Comparison of ENCODE assay signal across 20 cellular contexts in genomic region chr4:169940460-169940859, GRCh38.
DNase-seq lines count a peak whose midpoint lies in the region; ATAC-seq, FAIRE-seq and TF ChIP-seq lines count a peak whose summit lies in the region.
"Had no signal": no experiment of that assay in that cellular context is flagged by ENCODE, and none has a peak within 500 bp of the region (broad histone marks: within the 10 kb centered on the region; RNA-seq: fewer than 3 reads in every experiment).

No MANE protein-coding gene starts in this region.

- H3K27ac ChIP-seq in A673 (ENCODE audit: low read depth, low read length, poor library complexity, severe bottlenecking) (no peak overlapping the region), HUES48 (ENCODE audit: low read depth, low read length) (peak overlapping the region; percentile 59)
- H3K27ac ChIP-seq: BLaER1, left lung, SJCRH30, vagina had no signal

- ATAC-seq in GM21576 (IDR thresholded peaks at IDR 0.05; ENCODE audit: unreplicated experiment) (no peak), HG03520 (IDR thresholded peaks at IDR 0.05; ENCODE audit: unreplicated experiment) (no peak)
- ATAC-seq: GM12878, left lung had no signal

- H3K4me1 ChIP-seq in A673 (ENCODE audit: insufficient read depth, low read length, poor library complexity, severe bottlenecking) (no peaks in the 10 kb centered on the region), HUES48 (ENCODE audit: control insufficient read depth, insufficient read depth, low read length) (peaks cover 11% of the 10 kb centered on the region; the same call in 1 of the 2 replicates)
- H3K4me1 ChIP-seq: BLaER1, left lung, SJCRH30, vagina had no signal

- H3K9me3 ChIP-seq in A673 (ENCODE audit: low read depth, low read length, poor library complexity, severe bottlenecking), result no peaks in the 10 kb centered on the region
- H3K9me3 ChIP-seq in HUES48 (ENCODE audit: control insufficient read depth, insufficient read depth, low read length), result 0 out of 2 replicates have a peak, but pooled peaks cover 4% of the 10 kb centered on the region
- H3K9me3 ChIP-seq: BLaER1, left lung, SJCRH30, vagina had no signal

- H3K36me3 ChIP-seq in A673 (ENCODE audit: insufficient read depth, low read length, poor library complexity, severe bottlenecking) (no peaks in the 10 kb centered on the region), HUES48 (ENCODE audit: control insufficient read depth, insufficient read depth, low read length) (no peaks in the 10 kb centered on the region)
- H3K36me3 ChIP-seq: BLaER1, left lung, SJCRH30, vagina had no signal

- no peak overlapping the region for H3K9ac ChIP-seq in HUES48 (ENCODE audit: low read depth, low read length)
- H3K9ac ChIP-seq: BLaER1 had no signal

- CTCF ChIA-PET in A673 (lab: Charles Lee), result no interaction called here

- in situ Hi-C loops in astrocyte of the spinal cord (cut with HindIII; ENCODE audit: low sequenced_read_pairs) (no loop called here), KBM-7 (cut with MboI; ENCODE audit: low pct_unique_long_range_greater_than_20kb, low sequenced_read_pairs) (no loop called here)

- no peak for FAIRE-seq in RCC 7860 (lab: Jason Lieb, UNC)
- FAIRE-seq: D721Med, GM12878 had no signal

- intact Hi-C loops in A673 (cut with micrococcal nuclease; ENCODE audit: unreplicated experiment), result no loop called here

- DNase-seq in A673 (ENCODE audit: low spot score) (no peak), astrocyte of the spinal cord (ENCODE audit: low read depth, low spot score) (no peak), islet precursor cell (peak; percentile 70), RCC 7860 (ENCODE audit: low spot score) (no peak), KBM-7 (no peak)
- DNase-seq: activated CD4-positive, CD25-positive, alpha-beta regulatory T cell treated with anti-CD3 and anti-CD28 coated beads, Interleukin-2, amount 50 U/mL, for 72 hours; foreskin melanocyte; GDM1; HFFc6; left lung; NCI-H1694; NCI-H774 had no signal

- no TSS peak for BruUV-seq in A673 (replicated peaks; lab: Mats Ljungman, UMichigan)

- POLR2A ChIA-PET in A673 (lab: Charles Lee; ENCODE audit: low non-redundant PET), result no interaction called here

- TF ChIP-seq CTCF in A673 (conservative IDR thresholded peaks at IDR 0.05; ENCODE audit: low read depth, low read length) (0 out of 2 replicates have a peak, but pooled peaks have one; percentile 15), astrocyte of the spinal cord (IDR thresholded peaks at IDR 0.05; ENCODE audit: low read depth, low read length) (peak; percentile 20)

- no peaks in the 10 kb centered on the region for H3K27me3 ChIP-seq in A673 (replicated peaks; ENCODE audit: insufficient read depth, low read depth, low read length, poor library complexity)
- H3K27me3 ChIP-seq in HUES48 (ENCODE audit: control insufficient read depth, insufficient read depth, low read length), result no peaks in the 10 kb centered on the region
- H3K27me3 ChIP-seq: BLaER1, left lung, SJCRH30, vagina had no signal

- H3K4me3 ChIP-seq in A673 (ENCODE audit: low read depth, low read length, poor library complexity, severe bottlenecking) (no peak overlapping the region), HUES48 (ENCODE audit: low read depth, low read length) (no peak overlapping the region), astrocyte of the spinal cord (ENCODE audit: low read depth, low read length) (no peak overlapping the region)
- H3K4me3 ChIP-seq: BLaER1, GM12878, left lung, SJCRH30, vagina had no signal
